10 cellular contexts compared by ENCODE assay signal in the genomic region with DNA sequence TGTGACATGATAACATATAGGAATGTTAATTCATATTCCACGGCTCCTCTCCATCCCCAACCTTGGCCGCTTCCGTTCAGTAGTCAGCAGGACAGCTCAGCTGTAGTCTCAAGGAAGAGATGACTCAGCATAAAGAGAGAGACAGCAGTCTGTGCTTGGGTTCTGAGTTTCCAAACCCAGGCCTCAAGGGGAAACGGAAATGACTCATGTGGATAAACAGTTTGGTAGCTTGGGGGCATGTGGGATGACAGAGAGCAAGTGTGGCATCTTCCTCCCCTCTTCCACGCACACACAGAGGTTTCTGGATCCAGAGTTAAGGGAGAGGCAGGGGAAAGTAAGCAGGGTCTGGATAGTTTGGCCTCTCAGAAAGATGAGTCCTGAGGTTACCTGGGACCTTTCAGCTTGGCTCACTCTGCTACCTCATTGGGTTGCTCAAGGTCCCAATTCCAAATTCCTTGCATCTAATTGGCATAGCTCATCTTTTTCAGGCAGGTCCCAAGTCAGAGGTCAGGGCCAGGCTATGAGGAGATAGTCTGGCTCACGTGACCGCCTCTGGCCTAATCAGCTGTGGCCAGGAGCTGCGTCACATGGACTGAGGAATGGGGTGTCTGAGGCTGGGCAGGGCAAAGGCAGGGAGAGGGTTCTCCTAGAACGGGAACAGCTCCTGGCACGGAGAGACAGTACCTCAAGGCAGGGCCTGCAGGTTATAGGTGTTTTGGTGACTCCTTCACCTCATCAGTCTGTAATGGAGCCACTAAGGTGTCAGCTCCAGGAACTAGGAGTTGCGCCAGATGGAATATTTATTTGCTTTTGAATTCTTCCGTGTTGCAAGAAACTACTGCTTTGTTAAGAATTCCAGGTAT. TPM values are rescaled to one million over a fixed set of nuclear protein-coding genes. Genes with fewer than 3 reads are reported as not detected.
A peak's percentile ranks its signal among the peaks of the same experiment; 100 is the strongest.
DNase-seq lines count a peak whose midpoint lies in the region; ATAC-seq, FAIRE-seq and TF ChIP-seq lines count a peak whose summit lies in the region.
"Had no signal": no experiment of that assay in that cellular context is flagged by ENCODE, and none has a peak within 500 bp of the region (broad histone marks: within the 10 kb centered on the region; RNA-seq: fewer than 3 reads in every experiment).

No MANE protein-coding gene starts in this region.

- intact Hi-C loops in adrenal gland (cut with DNase I), result no loop called here

- peak overlapping the region in 3 of 5 donors; percentile 29 to 83 (median 74) for H3K27ac ChIP-seq in adrenal gland
- peak overlapping the region; percentile 88 for H3K27ac ChIP-seq in keratinocyte (ENCODE audit: control insufficient read depth, insufficient read depth, low read length)
- H3K27ac ChIP-seq: cardiac muscle cell had no signal

- no peaks in the 10 kb centered on the region for H3K9me1 ChIP-seq in keratinocyte (ENCODE audit: control insufficient read depth, extremely low read depth, insufficient read depth, low read length)

- H3K9me3 ChIP-seq in adrenal gland (replicated peaks in 1 of 3) (no peaks in the 10 kb centered on the region), keratinocyte (ENCODE audit: control insufficient read depth, low read depth, low read length) (peaks cover 4% of the 10 kb centered on the region)

- H2AFZ ChIP-seq in keratinocyte (ENCODE audit: control insufficient read depth, low read length), result no peak overlapping the region

- dilution Hi-C loops in keratinocyte (cut with MboI; ENCODE audit: extremely low pct_ligation_motif_present, low sequenced_read_pairs), result no loop called here

- ATAC-seq in HG02798 (IDR thresholded peaks at IDR 0.05; ENCODE audit: poor library complexity, unreplicated experiment), result peak; percentile 63
- ATAC-seq in GM19328 (IDR thresholded peaks at IDR 0.05; ENCODE audit: unreplicated experiment), result no peak

- H3K79me2 ChIP-seq in keratinocyte (ENCODE audit: control insufficient read depth, insufficient read depth, low read length), result no peaks in the 10 kb centered on the region

- H3K27me3 ChIP-seq in adrenal gland, result no peaks in the 10 kb centered on the region
- H3K27me3 ChIP-seq in keratinocyte (ENCODE audit: control insufficient read depth, extremely low read depth, insufficient read depth, low read length), result no peaks in the 10 kb centered on the region
- H3K27me3 ChIP-seq: cardiac muscle cell had no signal

- FAIRE-seq in keratinocyte (lab: Jason Lieb, UNC), result peak; percentile 99
- FAIRE-seq: A204.1 had no signal

- peak overlapping the region; percentile 56 for H3K4me2 ChIP-seq in keratinocyte (ENCODE audit: control insufficient read depth, extremely low read depth, insufficient read depth, low read depth, low read length)

- no peak for TF ChIP-seq POLR2A in adrenal gland (IDR thresholded peaks at IDR 0.05)

- no peaks in the 10 kb centered on the region for H3K36me3 ChIP-seq in adrenal gland (replicated peaks in 1 of 2)
- no peaks in the 10 kb centered on the region for H3K36me3 ChIP-seq in keratinocyte (ENCODE audit: control insufficient read depth in 2 of 2, extremely low read depth in 1 of 2, insufficient read depth in 2 of 2, low read length in 2 of 2)
- H3K36me3 ChIP-seq: cardiac muscle cell had no signal

- no peak overlapping the region for H3K4me3 ChIP-seq in adrenal gland
- no peak overlapping the region for H3K4me3 ChIP-seq in keratinocyte (ENCODE audit: control insufficient read depth in 2 of 3, extremely low read depth in 1 of 3, insufficient read depth in 2 of 3, low read depth in 1 of 3, low read length in 3 of 3)
- H3K4me3 ChIP-seq: cardiac muscle cell had no signal

- 46 to 52% (median 50%) methylated on average over 12 of the region's 12 CpGs for WGBS in adrenal gland, 4 donors

- TF ChIP-seq CTCF in adrenal gland (IDR thresholded peaks at IDR 0.05) (no peak), keratinocyte (optimal IDR thresholded peaks at IDR 0.05 in 1 of 3, IDR thresholded peaks at IDR 0.05 in 1 of 3, conservative IDR thresholded peaks at IDR 0.05 in 1 of 3; ENCODE audit: extremely low read depth in 1 of 3, insufficient read depth in 2 of 3, low read length in 3 of 3) (no peak)

- DNase-seq in NCI-H146 (lab: John Stamatoyannopoulos, UW), result peak; percentile 38
- DNase-seq in NCI-H146 treated with DMSO at 0.1 percent for 48 hours (lab: John Stamatoyannopoulos, UW; ENCODE audit: unreplicated experiment), result no peak
- peak; percentile 80 for DNase-seq in RPMI8226
- DNase-seq in adrenal gland, result peak; percentile 50 to 82 (median 69)
- DNase-seq in keratinocyte (ENCODE audit: low read depth, low spot score), result peak; percentile 98
- DNase-seq in stimulated activated CD8-positive, alpha-beta memory T cell treated with anti-CD3 and anti-CD28 coated beads, Interleukin-7, amount 100 ng/mL, for 4 hours (ENCODE audit: low read depth in 2 of 2), result peak; percentile 9 to 33

- H3K9ac ChIP-seq in keratinocyte (ENCODE audit: control insufficient read depth, extremely low read depth, insufficient read depth, low read length), result peak overlapping the region; percentile 53

- H4K20me1 ChIP-seq in keratinocyte (ENCODE audit: control insufficient read depth, extremely low read depth, insufficient read depth, low read length), result no peaks in the 10 kb centered on the region

- peaks cover 13 to 15% of the 10 kb centered on the region in 2 donors for H3K4me1 ChIP-seq in adrenal gland (replicated peaks in 1 of 2)
- H3K4me1 ChIP-seq in keratinocyte (ENCODE audit: control insufficient read depth, extremely low read depth, insufficient read depth, low read length), result peaks cover 42% of the 10 kb centered on the region

RNA-seq across cellular contexts. Expression of gene MLN, which starts 36.5 kb away (rescaled TPM):
- total RNA-seq in adrenal gland, result not detected
- polyA plus RNA-seq in adrenal gland (not detected), keratinocyte (not detected in 3 replicates)
- polyA plus RNA-seq in keratinocyte (2011; ENCODE audit: low read depth), result not detected
- not detected in 2 replicates for polyA plus RNA-seq in keratinocyte (2011; cell fraction: cytosol; rRNA removed)
- polyA plus RNA-seq in keratinocyte (2011; cell fraction: nucleus; rRNA removed), result not detected in 2 replicates
- polyA plus RNA-seq in keratinocyte (2012; ENCODE audit: low replicate concordance), result not detected in 2 replicates
- polyA minus RNA-seq in keratinocyte, result not detected in 3 replicates
- not detected for polyA minus RNA-seq in keratinocyte (2011; cell fraction: cytosol; rRNA and poly(A)+ RNA removed)
- polyA minus RNA-seq in keratinocyte (2011; cell fraction: nucleus; rRNA and poly(A)+ RNA removed), result not detected in 2 replicates
- total RNA-seq: cardiac muscle cell had no signal

RNA-seq across cellular contexts. Expression of gene LEMD2, which starts 51.4 kb away (rescaled TPM):
- 10 to 100 TPM; 44.6 to 76.6 (median 58.3) TPM for total RNA-seq in adrenal gland
- polyA plus RNA-seq in adrenal gland, result 100 to 1,000 TPM in 2 of 3 donors, 10 to 100 TPM in 1; 32.4 to 121 (median 104) TPM
- 30.8 to 48.6 TPM (median 47.5 TPM) in 3 replicates for polyA plus RNA-seq in keratinocyte
- 23.4 TPM for polyA plus RNA-seq in keratinocyte (2011; ENCODE audit: low read depth)
- 19.1 and 24.5 TPM in 2 replicates for polyA plus RNA-seq in keratinocyte (2011; cell fraction: cytosol; rRNA removed)
- polyA plus RNA-seq in keratinocyte (2011; cell fraction: nucleus; rRNA removed), result 74.9 and 89.3 TPM in 2 replicates
- 34.0 and 34.2 TPM in 2 replicates for polyA plus RNA-seq in keratinocyte (2012; ENCODE audit: low replicate concordance)
- polyA minus RNA-seq in keratinocyte, result 39.6 to 72.0 TPM (median 40.1 TPM) in 3 replicates
- 21.1 TPM for polyA minus RNA-seq in keratinocyte (2011; cell fraction: cytosol; rRNA and poly(A)+ RNA removed)
- polyA minus RNA-seq in keratinocyte (2011; cell fraction: nucleus; rRNA and poly(A)+ RNA removed), result 31.9 and 52.5 TPM in 2 replicates
